ENCODE assay signal across 11 cellular contexts in the genomic region with DNA sequence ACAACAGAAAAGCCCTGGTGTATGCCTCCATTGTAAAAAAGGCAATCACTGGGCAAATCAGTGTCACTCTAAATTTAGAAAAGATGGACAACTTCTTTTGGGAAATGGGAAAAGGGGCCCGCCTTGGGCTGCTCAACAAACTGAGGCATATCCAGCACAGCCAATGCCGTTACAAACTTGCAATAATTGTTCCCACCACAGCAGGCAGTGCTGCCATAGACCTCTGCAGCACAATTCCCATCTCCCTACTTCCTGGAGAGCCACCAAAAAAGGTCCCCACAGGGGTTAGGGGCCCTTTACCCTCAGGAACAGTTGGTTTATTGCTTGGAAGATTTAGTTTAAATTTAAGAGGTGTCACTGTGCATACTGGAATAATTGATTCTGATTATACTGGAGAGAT. TPM values are rescaled to one million over a fixed set of nuclear protein-coding genes. Genes with fewer than 3 reads are reported as not detected.
"Had no signal": no experiment of that assay in that cellular context is flagged by ENCODE, and none has a peak within 500 bp of the region (broad histone marks: within the 10 kb centered on the region; RNA-seq: fewer than 3 reads in every experiment).

No MANE protein-coding gene starts in this region.

- H3K4me2 ChIP-seq: GM23338 had no signal

- H3K9me3 ChIP-seq: HAP-1 had no signal

- H2AFZ ChIP-seq: GM23248, GM23338 had no signal

- FAIRE-seq: H1, H54 had no signal

- H3K9ac ChIP-seq: GM23248 had no signal

- H3K27ac ChIP-seq: GM23248 had no signal

- H3K4me1 ChIP-seq: HAP-1 had no signal

- ATAC-seq: GM23338 had no signal

- DNase-seq: GM23248, GOT3, H7, H9, HCEC 1CT, HFFc6 had no signal

- H3K36me3 ChIP-seq: HAP-1 had no signal

- H3K4me3 ChIP-seq: GM23248, GM23338, HAP-1 had no signal

RNA-seq across cellular contexts. Expression of a gene that starts 16.4 kb away (rescaled TPM):
- total RNA-seq: GM23248, GM23338, H1, H4, H7, H9, HFFc6 had no signal
- polyA plus RNA-seq: GM23248, GM23338, H1 had no signal

RNA-seq across cellular contexts. Expression of a gene that starts 26.7 kb away (rescaled TPM):
- total RNA-seq: GM23248, GM23338, H1, H4, H7, H9, HFFc6 had no signal
- polyA plus RNA-seq: GM23248, GM23338, H1 had no signal

RNA-seq across cellular contexts. Expression of a gene that starts 36.6 kb away (rescaled TPM):
- total RNA-seq: GM23248, GM23338, H1, H4, H7, H9, HFFc6 had no signal
- polyA plus RNA-seq: GM23248, GM23338, H1 had no signal
